5 cellular contexts compared by ENCODE assay signal in genomic region chr7:113008755-113009154, GRCh38.
"Had no signal": no experiment of that assay in that cellular context is flagged by ENCODE, and none has a peak within 500 bp of the region (broad histone marks: within the 10 kb centered on the region; RNA-seq: fewer than 3 reads in every experiment).

No MANE protein-coding gene starts in this region.

- H3K4me3 Mint-ChIP-seq: H9 had no signal

- DNase-seq: GOT3, H9, HCEC 1CT, IMR-90 had no signal

- H3K4me3 ChIP-seq: K562 had no signal

- ATAC-seq: K562 had no signal

- H3K4me1 Mint-ChIP-seq: H9 had no signal

- H3K27ac Mint-ChIP-seq: H9 had no signal
